1 cellular context compared by ENCODE assay signal in the genomic region with DNA sequence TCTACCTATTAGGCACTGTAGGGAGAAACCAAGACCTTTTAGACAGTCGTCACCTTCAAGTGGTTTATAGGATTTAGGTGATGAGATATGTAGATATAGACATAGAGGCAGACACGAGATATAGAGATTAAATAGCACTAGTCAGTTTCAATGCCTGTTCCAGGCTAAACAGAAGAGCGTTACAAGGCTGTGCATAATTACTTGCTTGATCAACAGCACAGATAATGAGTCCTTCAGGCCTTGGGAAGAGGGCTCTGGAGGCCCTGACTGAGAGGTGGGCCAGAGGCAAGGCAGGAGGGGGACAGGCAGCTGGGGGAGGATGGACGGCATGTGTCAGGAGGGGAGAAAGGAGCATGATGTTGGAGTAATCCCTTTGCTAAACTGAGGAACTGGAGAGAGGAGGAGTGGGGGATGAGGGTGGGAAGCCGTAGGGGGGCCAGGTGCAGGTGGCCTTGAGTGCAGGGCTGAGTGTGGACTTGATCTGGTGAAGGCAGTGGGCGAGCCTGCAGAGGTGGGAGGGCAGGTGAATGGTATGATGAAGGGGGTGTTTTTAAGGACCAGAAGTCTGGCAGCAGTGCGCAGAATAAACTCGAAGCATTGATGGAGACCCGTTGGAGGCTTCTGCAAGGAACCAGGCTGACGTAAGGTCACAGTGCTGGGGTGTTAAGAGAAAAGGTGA.
TF ChIP-seq lines count a peak whose summit lies in the region.

No MANE protein-coding gene starts in this region.

TF ChIP-seq in K562, 482 proteins besides CTCF, POLR2A, EP300 and RAD21 (continued from another document):
- TF ChIP-seq, protein P1, sequence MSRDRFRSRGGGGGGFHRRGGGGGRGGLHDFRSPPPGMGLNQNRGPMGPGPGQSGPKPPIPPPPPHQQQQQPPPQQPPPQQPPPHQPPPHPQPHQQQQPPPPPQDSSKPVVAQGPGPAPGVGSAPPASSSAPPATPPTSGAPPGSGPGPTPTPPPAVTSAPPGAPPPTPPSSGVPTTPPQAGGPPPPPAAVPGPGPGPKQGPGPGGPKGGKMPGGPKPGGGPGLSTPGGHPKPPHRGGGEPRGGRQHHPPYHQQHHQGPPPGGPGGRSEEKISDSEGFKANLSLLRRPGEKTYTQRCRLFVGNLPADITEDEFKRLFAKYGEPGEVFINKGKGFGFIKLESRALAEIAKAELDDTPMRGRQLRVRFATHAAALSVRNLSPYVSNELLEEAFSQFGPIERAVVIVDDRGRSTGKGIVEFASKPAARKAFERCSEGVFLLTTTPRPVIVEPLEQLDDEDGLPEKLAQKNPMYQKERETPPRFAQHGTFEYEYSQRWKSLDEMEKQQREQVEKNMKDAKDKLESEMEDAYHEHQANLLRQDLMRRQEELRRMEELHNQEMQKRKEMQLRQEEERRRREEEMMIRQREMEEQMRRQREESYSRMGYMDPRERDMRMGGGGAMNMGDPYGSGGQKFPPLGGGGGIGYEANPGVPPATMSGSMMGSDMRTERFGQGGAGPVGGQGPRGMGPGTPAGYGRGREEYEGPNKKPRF (IDR thresholded peaks at IDR 0.05; ENCODE audit: low read depth, low read length), result no peak
- TF ChIP-seq RAD51 (IDR thresholded peaks at IDR 0.05; ENCODE audit: borderline replicate concordance, low read depth) (no peak), ZNF41 (CRISPR knock-in tag; conservative IDR thresholded peaks at IDR 0.05) (no peak), ILK (tag; IDR thresholded peaks at IDR 0.05; ENCODE audit: borderline replicate concordance, low read depth) (no peak), HNRNPH1 (optimal IDR thresholded peaks at IDR 0.05; ENCODE audit: low read depth, low read length) (no peak), MEF2D (tag; conservative IDR thresholded peaks at IDR 0.05; ENCODE audit: low read depth) (no peak), TSC22D4 (tag; IDR thresholded peaks at IDR 0.05) (no peak), FOXK1 (CRISPR knock-in tag; IDR thresholded peaks at IDR 0.05; ENCODE audit: borderline replicate concordance) (no peak), MEIS2 (IDR thresholded peaks at IDR 0.05; ENCODE audit: partially characterized antibody) (no peak), ZNF347 (CRISPR knock-in tag; IDR thresholded peaks at IDR 0.05; ENCODE audit: low read depth) (no peak), ZBED1 (IDR thresholded peaks at IDR 0.05) (no peak)
- TF ChIP-seq, protein P2, sequence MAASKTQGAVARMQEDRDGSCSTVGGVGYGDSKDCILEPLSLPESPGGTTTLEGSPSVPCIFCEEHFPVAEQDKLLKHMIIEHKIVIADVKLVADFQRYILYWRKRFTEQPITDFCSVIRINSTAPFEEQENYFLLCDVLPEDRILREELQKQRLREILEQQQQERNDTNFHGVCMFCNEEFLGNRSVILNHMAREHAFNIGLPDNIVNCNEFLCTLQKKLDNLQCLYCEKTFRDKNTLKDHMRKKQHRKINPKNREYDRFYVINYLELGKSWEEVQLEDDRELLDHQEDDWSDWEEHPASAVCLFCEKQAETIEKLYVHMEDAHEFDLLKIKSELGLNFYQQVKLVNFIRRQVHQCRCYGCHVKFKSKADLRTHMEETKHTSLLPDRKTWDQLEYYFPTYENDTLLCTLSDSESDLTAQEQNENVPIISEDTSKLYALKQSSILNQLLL (CRISPR knock-in tag; IDR thresholded peaks at IDR 0.05; ENCODE audit: borderline replicate concordance), result no peak
